In the genomic region with DNA sequence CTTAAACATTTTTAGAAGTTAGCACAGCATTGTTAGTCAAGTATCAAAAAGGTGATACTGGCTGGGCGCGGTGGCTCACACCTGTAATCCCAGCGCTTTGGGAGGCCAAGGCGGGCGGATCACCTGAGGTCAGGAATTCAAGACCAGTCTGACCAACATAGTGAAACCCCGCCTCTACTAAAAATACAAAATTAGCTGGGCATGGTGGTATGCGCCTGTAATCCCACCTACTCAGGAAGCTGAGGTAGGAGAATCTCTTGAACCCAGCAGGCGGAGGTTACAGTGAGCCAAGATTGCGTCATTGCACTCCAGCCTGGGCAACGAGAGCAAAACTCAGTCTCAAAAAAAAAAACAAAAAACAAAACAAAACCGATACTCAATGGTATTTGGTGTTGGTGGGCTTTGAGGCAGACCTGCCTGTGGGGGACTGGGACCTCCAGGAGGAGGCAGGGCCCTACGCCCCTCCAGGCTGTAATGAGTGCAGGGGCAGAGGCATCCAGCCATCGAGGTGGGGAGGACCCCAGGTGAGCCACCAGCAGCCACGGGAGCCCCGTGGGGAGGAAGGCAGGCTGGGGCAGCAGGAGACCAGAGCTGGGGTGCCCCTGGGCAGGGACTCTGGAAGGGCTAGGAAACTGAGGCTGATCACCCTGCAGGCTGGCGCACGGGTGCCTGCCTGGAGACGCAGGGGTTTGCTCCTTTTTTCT, we compare ENCODE assay signal across 12 cellular contexts.
DNase-seq lines count a peak whose midpoint lies in the region; ATAC-seq and TF ChIP-seq lines count a peak whose summit lies in the region.
"Had no signal": no experiment of that assay in that cellular context is flagged by ENCODE, and none has a peak within 500 bp of the region (broad histone marks: within the 10 kb centered on the region; RNA-seq: fewer than 3 reads in every experiment).

No MANE protein-coding gene starts in this region.

- no peak for DNase-seq in hepatocyte (ENCODE audit: low spot score)
- DNase-seq in activated CD4-positive, alpha-beta T cell treated with anti-CD3 and anti-CD28 coated beads for 1 hour, result no peak
- no peak for DNase-seq in stimulated activated CD4-positive, alpha-beta T cell treated with anti-CD3 and anti-CD28 coated beads, Interleukin-1b, Interleukin-23, amount 100 ng/mL, for 48 hours
- DNase-seq: midbrain, NCI-H1694 treated with DMSO at 0.1 percent for 48 hours had no signal

- H3K9me3 ChIP-seq in HEK293 (ENCODE audit: control insufficient read depth, insufficient read depth, low read depth, low read length) (no peaks in the 10 kb centered on the region), hepatocyte (ENCODE audit: low read depth) (no peaks in the 10 kb centered on the region)
- H3K9me3 ChIP-seq: body of pancreas had no signal

- H3K27me3 ChIP-seq in hepatocyte, result no peaks in the 10 kb centered on the region
- H3K27me3 ChIP-seq: body of pancreas had no signal

- H4K20me1 ChIP-seq in hepatocyte (ENCODE audit: insufficient read depth, poor library complexity, severe bottlenecking), result no peaks in the 10 kb centered on the region

- no peak overlapping the region for H2AFZ ChIP-seq in hepatocyte

- H3K9me3 Mint-ChIP-seq in stimulated activated memory B cell treated with anti-CD40 and anti-IgM and Interleukin-4, amounts not matched to agents 10 μg/mL and 1 μg/mL and 100 μg/mL, for 72 hours, result no peaks in the 10 kb centered on the region

- H3K4me3 ChIP-seq in HEK293 (ENCODE audit: low read depth, low read length) (no peak overlapping the region), hepatocyte (no peak overlapping the region)
- H3K4me3 ChIP-seq: body of pancreas had no signal

- H3K4me1 Mint-ChIP-seq in stimulated activated memory B cell treated with anti-CD40 and anti-IgM and Interleukin-4, amounts not matched to agents 10 μg/mL and 1 μg/mL and 100 μg/mL, for 72 hours, result peaks cover 50% of the 10 kb centered on the region

- H3K79me2 ChIP-seq in hepatocyte, result no peaks in the 10 kb centered on the region

- POLR2A ChIA-PET in HEK293 (lab: Yijun Ruan, JAX), result interaction anchor here (0.5 to 1.3 kb wide), 5 partner anchors 9 to 570 kb away, joined by 3 to 10 read pairs (median 3); no protein-coding TSS in a partner anchor

- H3K4me3 Mint-ChIP-seq in stimulated activated memory B cell treated with anti-CD40 and anti-IgM and Interleukin-4, amounts not matched to agents 10 μg/mL and 1 μg/mL and 100 μg/mL, for 72 hours, result peak overlapping the region; percentile 29

- no peak for TF ChIP-seq CTCF in HEK293 (tag by site-specific recombination; IDR thresholded peaks at IDR 0.05)
- no peak for TF ChIP-seq CTCF in hepatocyte (IDR thresholded peaks at IDR 0.05; ENCODE audit: poor library complexity)

- H3K36me3 Mint-ChIP-seq in stimulated activated memory B cell treated with anti-CD40 and anti-IgM and Interleukin-4, amounts not matched to agents 10 μg/mL and 1 μg/mL and 100 μg/mL, for 72 hours, result no peaks in the 10 kb centered on the region

- WGBS in hepatocyte (ENCODE audit: low lambda C conversion rate, missing lambda C conversion rate), result 91% methylated on average over 17 of the region's 18 CpGs

- H3K9me2 ChIP-seq in hepatocyte (replicated peaks; ENCODE audit: insufficient read depth), result no peaks in the 10 kb centered on the region

- H3K27me3 Mint-ChIP-seq in stimulated activated memory B cell treated with anti-CD40 and anti-IgM and Interleukin-4, amounts not matched to agents 10 μg/mL and 1 μg/mL and 100 μg/mL, for 72 hours, result no peaks in the 10 kb centered on the region

- ATAC-seq in SK-N-SH treated with all-trans-retinoic acid at 6 μM for 48 hours (no peak; the same call in 1 of the 3 replicates), HG03108 (IDR thresholded peaks at IDR 0.05; ENCODE audit: unreplicated experiment) (no peak)
- no peak for ATAC-seq in stimulated activated memory B cell treated with anti-CD40 and anti-IgM and Interleukin-4, amounts not matched to agents 10 μg/mL and 1 μg/mL and 100 μg/mL, for 72 hours

- H3K36me3 ChIP-seq in HEK293 (ENCODE audit: control insufficient read depth in 2 of 2, insufficient read depth in 1 of 2, low read length in 2 of 2) (no peaks in the 10 kb centered on the region), hepatocyte (replicated peaks; ENCODE audit: insufficient read depth, low read depth) (no peaks in the 10 kb centered on the region)

- H3K4me1 ChIP-seq in HEK293 (ENCODE audit: control insufficient read depth, insufficient read depth, low read length) (0 out of 2 replicates have a peak, but pooled peaks cover 3% of the 10 kb centered on the region), hepatocyte (ENCODE audit: insufficient read depth) (peaks cover 11% of the 10 kb centered on the region)

- no peak overlapping the region for H3K27ac ChIP-seq in HEK293 (ENCODE audit: extremely low read depth, low read depth, low read length)
- peak overlapping the region; percentile 48 for H3K27ac ChIP-seq in hepatocyte
- H3K27ac ChIP-seq: body of pancreas, KMS-11 had no signal

- CTCF ChIA-PET in HEK293 (lab: Yijun Ruan, JAX), result interaction anchor here (0.5 to 1.2 kb wide), 5 partner anchors 8 to 412 kb away, joined by 3 to 6 read pairs (median 3); no protein-coding TSS in a partner anchor

- H3K27ac Mint-ChIP-seq in stimulated activated memory B cell treated with anti-CD40 and anti-IgM and Interleukin-4, amounts not matched to agents 10 μg/mL and 1 μg/mL and 100 μg/mL, for 72 hours, result peak overlapping the region; percentile 54
- H3K27ac Mint-ChIP-seq: progenitor cell of endocrine pancreas had no signal

- no peak overlapping the region for H3K4me2 ChIP-seq in hepatocyte
- H3K4me2 ChIP-seq: KMS-11 had no signal

TF ChIP-seq in HEK293, 187 proteins besides CTCF, POLR2A, EP300 and RAD21:
- TF ChIP-seq OSR2 (tag by site-specific recombination; IDR thresholded peaks at IDR 0.05) (no peak), ZIC2 (tag by site-specific recombination; IDR thresholded peaks at IDR 0.05) (peak; percentile 48)

TF ChIP-seq in SK-N-SH treated with all-trans-retinoic acid at 6 μM for 48 hours, 23 proteins besides CTCF, POLR2A, EP300 and RAD21:
- TF ChIP-seq GLIS3 (CRISPR knock-in tag; IDR thresholded peaks at IDR 0.05), result no peak
- TF ChIP-seq ZC3H10 (CRISPR knock-in tag; IDR thresholded peaks at IDR 0.05), result no peak
- TF ChIP-seq CSDC2 (CRISPR knock-in tag; IDR thresholded peaks at IDR 0.05), result 0 out of 2 replicates have a peak, but pooled peaks have one; percentile 19
